ENCODE assay signal across 7 cellular contexts in genomic region chr11:85249482-85249881, GRCh38.
"Had no signal": no experiment of that assay in that cellular context is flagged by ENCODE, and none has a peak within 500 bp of the region (broad histone marks: within the 10 kb centered on the region; RNA-seq: fewer than 3 reads in every experiment).

No MANE protein-coding gene starts in this region.

- H3K4me1 Mint-ChIP-seq: IgD-negative memory B cell had no signal

- ATAC-seq: K562 had no signal

- H3K27me3 Mint-ChIP-seq: IgD-negative memory B cell had no signal

- H3K4me3 Mint-ChIP-seq: IgD-negative memory B cell had no signal

- H3K36me3 Mint-ChIP-seq: IgD-negative memory B cell had no signal

- H3K27ac ChIP-seq: HL-60 had no signal

- H3K4me3 ChIP-seq: K562 had no signal

- FAIRE-seq: HTR-8/SVneo, K562 had no signal

- H3K27ac Mint-ChIP-seq: IgD-negative memory B cell had no signal

- DNase-seq: IMR-90, KBM-7, KG1 had no signal
